ENCODE assay signal across 1 cellular context in genomic region chr3:120093923-120094775, GRCh38.
TF ChIP-seq lines count a peak whose summit lies in the region.

GSK3B (minus strand) TSS chr3:120094447; CDS start chr3:120093434, 1,013 bp downstream.

TF ChIP-seq in WTC11, 78 proteins besides CTCF, POLR2A, EP300 and RAD21 (continued from another document and continues in another):
- TF ChIP-seq, protein P1, sequence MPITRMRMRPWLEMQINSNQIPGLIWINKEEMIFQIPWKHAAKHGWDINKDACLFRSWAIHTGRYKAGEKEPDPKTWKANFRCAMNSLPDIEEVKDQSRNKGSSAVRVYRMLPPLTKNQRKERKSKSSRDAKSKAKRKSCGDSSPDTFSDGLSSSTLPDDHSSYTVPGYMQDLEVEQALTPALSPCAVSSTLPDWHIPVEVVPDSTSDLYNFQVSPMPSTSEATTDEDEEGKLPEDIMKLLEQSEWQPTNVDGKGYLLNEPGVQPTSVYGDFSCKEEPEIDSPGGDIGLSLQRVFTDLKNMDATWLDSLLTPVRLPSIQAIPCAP (CRISPR knock-in tag; IDR thresholded peaks at IDR 0.05), result 0 out of 2 replicates have a peak, but pooled peaks have one; percentile 22
- TF ChIP-seq NFATC4 (CRISPR knock-in tag; IDR thresholded peaks at IDR 0.05), result no peak
- TF ChIP-seq CREB1 (CRISPR knock-in tag; IDR thresholded peaks at IDR 0.05), result no peak
- TF ChIP-seq, protein P2, sequence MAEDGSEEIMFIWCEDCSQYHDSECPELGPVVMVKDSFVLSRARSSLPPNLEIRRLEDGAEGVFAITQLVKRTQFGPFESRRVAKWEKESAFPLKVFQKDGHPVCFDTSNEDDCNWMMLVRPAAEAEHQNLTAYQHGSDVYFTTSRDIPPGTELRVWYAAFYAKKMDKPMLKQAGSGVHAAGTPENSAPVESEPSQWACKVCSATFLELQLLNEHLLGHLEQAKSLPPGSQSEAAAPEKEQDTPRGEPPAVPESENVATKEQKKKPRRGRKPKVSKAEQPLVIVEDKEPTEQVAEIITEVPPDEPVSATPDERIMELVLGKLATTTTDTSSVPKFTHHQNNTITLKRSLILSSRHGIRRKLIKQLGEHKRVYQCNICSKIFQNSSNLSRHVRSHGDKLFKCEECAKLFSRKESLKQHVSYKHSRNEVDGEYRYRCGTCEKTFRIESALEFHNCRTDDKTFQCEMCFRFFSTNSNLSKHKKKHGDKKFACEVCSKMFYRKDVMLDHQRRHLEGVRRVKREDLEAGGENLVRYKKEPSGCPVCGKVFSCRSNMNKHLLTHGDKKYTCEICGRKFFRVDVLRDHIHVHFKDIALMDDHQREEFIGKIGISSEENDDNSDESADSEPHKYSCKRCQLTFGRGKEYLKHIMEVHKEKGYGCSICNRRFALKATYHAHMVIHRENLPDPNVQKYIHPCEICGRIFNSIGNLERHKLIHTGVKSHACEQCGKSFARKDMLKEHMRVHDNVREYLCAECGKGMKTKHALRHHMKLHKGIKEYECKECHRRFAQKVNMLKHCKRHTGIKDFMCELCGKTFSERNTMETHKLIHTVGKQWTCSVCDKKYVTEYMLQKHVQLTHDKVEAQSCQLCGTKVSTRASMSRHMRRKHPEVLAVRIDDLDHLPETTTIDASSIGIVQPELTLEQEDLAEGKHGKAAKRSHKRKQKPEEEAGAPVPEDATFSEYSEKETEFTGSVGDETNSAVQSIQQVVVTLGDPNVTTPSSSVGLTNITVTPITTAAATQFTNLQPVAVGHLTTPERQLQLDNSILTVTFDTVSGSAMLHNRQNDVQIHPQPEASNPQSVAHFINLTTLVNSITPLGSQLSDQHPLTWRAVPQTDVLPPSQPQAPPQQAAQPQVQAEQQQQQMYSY (CRISPR knock-in tag; IDR thresholded peaks at IDR 0.05), result no peak
- TF ChIP-seq SOX15 (CRISPR knock-in tag; IDR thresholded peaks at IDR 0.05), result no peak
- TF ChIP-seq ZNF423 (CRISPR knock-in tag; IDR thresholded peaks at IDR 0.05), result no peak
- TF ChIP-seq SMAD4 (CRISPR knock-in tag; IDR thresholded peaks at IDR 0.05), result no peak
- no peak for TF ChIP-seq RELA (CRISPR knock-in tag; IDR thresholded peaks at IDR 0.05; ENCODE audit: borderline replicate concordance)
- no peak for TF ChIP-seq ZNF121 (CRISPR knock-in tag; IDR thresholded peaks at IDR 0.05)
- TF ChIP-seq ETV6 (CRISPR knock-in tag; IDR thresholded peaks at IDR 0.05), result no peak
- no peak for TF ChIP-seq ERG (CRISPR knock-in tag; IDR thresholded peaks at IDR 0.05)
- TF ChIP-seq, protein P3, sequence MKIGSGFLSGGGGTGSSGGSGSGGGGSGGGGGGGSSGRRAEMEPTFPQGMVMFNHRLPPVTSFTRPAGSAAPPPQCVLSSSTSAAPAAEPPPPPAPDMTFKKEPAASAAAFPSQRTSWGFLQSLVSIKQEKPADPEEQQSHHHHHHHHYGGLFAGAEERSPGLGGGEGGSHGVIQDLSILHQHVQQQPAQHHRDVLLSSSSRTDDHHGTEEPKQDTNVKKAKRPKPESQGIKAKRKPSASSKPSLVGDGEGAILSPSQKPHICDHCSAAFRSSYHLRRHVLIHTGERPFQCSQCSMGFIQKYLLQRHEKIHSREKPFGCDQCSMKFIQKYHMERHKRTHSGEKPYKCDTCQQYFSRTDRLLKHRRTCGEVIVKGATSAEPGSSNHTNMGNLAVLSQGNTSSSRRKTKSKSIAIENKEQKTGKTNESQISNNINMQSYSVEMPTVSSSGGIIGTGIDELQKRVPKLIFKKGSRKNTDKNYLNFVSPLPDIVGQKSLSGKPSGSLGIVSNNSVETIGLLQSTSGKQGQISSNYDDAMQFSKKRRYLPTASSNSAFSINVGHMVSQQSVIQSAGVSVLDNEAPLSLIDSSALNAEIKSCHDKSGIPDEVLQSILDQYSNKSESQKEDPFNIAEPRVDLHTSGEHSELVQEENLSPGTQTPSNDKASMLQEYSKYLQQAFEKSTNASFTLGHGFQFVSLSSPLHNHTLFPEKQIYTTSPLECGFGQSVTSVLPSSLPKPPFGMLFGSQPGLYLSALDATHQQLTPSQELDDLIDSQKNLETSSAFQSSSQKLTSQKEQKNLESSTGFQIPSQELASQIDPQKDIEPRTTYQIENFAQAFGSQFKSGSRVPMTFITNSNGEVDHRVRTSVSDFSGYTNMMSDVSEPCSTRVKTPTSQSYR (CRISPR knock-in tag; IDR thresholded peaks at IDR 0.05), result 0 out of 2 replicates have a peak, but pooled peaks have one; percentile 31
- TF ChIP-seq ZSCAN18 (CRISPR knock-in tag; IDR thresholded peaks at IDR 0.05), result no peak
- TF ChIP-seq ZNF317 (CRISPR knock-in tag; IDR thresholded peaks at IDR 0.05; ENCODE audit: borderline replicate concordance, low read depth), result no peak
- no peak for TF ChIP-seq TCF7 (CRISPR knock-in tag; IDR thresholded peaks at IDR 0.05; ENCODE audit: low read depth)
- no peak for TF ChIP-seq MXD4 (CRISPR knock-in tag; IDR thresholded peaks at IDR 0.05; ENCODE audit: borderline replicate concordance)
- TF ChIP-seq USF1 (CRISPR knock-in tag; IDR thresholded peaks at IDR 0.05), result no peak
- 0 out of 2 replicates have a peak, but pooled peaks have one; percentile 11 for TF ChIP-seq CREM (CRISPR knock-in tag; IDR thresholded peaks at IDR 0.05)
- no peak for TF ChIP-seq NR3C1 (CRISPR knock-in tag; conservative IDR thresholded peaks at IDR 0.05; ENCODE audit: low read depth)
- no peak for TF ChIP-seq USF2 (CRISPR knock-in tag; IDR thresholded peaks at IDR 0.05)
- TF ChIP-seq ELF4 (CRISPR knock-in tag; IDR thresholded peaks at IDR 0.05; ENCODE audit: low read depth), result no peak
- TF ChIP-seq, protein P4, sequence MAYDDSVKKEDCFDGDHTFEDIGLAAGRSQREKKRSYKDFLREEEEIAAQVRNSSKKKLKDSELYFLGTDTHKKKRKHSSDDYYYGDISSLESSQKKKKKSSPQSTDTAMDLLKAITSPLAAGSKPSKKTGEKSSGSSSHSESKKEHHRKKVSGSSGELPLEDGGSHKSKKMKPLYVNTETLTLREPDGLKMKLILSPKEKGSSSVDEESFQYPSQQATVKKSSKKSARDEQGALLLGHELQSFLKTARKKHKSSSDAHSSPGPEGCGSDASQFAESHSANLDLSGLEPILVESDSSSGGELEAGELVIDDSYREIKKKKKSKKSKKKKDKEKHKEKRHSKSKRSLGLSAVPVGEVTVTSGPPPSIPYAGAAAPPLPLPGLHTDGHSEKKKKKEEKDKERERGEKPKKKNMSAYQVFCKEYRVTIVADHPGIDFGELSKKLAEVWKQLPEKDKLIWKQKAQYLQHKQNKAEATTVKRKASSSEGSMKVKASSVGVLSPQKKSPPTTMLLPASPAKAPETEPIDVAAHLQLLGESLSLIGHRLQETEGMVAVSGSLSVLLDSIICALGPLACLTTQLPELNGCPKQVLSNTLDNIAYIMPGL (CRISPR knock-in tag; IDR thresholded peaks at IDR 0.05), result peak; percentile 49; the same call in 1 of the 2 replicates
- TF ChIP-seq, protein P5, sequence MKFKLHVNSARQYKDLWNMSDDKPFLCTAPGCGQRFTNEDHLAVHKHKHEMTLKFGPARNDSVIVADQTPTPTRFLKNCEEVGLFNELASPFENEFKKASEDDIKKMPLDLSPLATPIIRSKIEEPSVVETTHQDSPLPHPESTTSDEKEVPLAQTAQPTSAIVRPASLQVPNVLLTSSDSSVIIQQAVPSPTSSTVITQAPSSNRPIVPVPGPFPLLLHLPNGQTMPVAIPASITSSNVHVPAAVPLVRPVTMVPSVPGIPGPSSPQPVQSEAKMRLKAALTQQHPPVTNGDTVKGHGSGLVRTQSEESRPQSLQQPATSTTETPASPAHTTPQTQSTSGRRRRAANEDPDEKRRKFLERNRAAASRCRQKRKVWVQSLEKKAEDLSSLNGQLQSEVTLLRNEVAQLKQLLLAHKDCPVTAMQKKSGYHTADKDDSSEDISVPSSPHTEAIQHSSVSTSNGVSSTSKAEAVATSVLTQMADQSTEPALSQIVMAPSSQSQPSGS (CRISPR knock-in tag; IDR thresholded peaks at IDR 0.05; ENCODE audit: borderline replicate concordance, low read depth), result no peak
- TF ChIP-seq GABPB1 (CRISPR knock-in tag; IDR thresholded peaks at IDR 0.05), result peak; percentile 36; the same call in 1 of the 2 replicates
- no peak for TF ChIP-seq ZNF512 (CRISPR knock-in tag; IDR thresholded peaks at IDR 0.05; ENCODE audit: borderline replicate concordance)
- TF ChIP-seq FOXP1 (CRISPR knock-in tag; IDR thresholded peaks at IDR 0.05; ENCODE audit: borderline replicate concordance), result peak; percentile 55
- TF ChIP-seq, protein P6, sequence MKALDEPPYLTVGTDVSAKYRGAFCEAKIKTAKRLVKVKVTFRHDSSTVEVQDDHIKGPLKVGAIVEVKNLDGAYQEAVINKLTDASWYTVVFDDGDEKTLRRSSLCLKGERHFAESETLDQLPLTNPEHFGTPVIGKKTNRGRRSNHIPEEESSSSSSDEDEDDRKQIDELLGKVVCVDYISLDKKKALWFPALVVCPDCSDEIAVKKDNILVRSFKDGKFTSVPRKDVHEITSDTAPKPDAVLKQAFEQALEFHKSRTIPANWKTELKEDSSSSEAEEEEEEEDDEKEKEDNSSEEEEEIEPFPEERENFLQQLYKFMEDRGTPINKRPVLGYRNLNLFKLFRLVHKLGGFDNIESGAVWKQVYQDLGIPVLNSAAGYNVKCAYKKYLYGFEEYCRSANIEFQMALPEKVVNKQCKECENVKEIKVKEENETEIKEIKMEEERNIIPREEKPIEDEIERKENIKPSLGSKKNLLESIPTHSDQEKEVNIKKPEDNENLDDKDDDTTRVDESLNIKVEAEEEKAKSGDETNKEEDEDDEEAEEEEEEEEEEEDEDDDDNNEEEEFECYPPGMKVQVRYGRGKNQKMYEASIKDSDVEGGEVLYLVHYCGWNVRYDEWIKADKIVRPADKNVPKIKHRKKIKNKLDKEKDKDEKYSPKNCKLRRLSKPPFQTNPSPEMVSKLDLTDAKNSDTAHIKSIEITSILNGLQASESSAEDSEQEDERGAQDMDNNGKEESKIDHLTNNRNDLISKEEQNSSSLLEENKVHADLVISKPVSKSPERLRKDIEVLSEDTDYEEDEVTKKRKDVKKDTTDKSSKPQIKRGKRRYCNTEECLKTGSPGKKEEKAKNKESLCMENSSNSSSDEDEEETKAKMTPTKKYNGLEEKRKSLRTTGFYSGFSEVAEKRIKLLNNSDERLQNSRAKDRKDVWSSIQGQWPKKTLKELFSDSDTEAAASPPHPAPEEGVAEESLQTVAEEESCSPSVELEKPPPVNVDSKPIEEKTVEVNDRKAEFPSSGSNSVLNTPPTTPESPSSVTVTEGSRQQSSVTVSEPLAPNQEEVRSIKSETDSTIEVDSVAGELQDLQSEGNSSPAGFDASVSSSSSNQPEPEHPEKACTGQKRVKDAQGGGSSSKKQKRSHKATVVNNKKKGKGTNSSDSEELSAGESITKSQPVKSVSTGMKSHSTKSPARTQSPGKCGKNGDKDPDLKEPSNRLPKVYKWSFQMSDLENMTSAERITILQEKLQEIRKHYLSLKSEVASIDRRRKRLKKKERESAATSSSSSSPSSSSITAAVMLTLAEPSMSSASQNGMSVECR (CRISPR knock-in tag; IDR thresholded peaks at IDR 0.05; ENCODE audit: borderline replicate concordance), result no peak
- TF ChIP-seq, protein P7, sequence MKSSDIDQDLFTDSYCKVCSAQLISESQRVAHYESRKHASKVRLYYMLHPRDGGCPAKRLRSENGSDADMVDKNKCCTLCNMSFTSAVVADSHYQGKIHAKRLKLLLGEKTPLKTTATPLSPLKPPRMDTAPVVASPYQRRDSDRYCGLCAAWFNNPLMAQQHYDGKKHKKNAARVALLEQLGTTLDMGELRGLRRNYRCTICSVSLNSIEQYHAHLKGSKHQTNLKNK (CRISPR knock-in tag; IDR thresholded peaks at IDR 0.05), result no peak
- TF ChIP-seq GTF2I (CRISPR knock-in tag; conservative IDR thresholded peaks at IDR 0.05), result no peak
- TF ChIP-seq PREB (CRISPR knock-in tag; IDR thresholded peaks at IDR 0.05; ENCODE audit: borderline replicate concordance), result no peak
- TF ChIP-seq SMAD3 (CRISPR knock-in tag; IDR thresholded peaks at IDR 0.05; ENCODE audit: borderline replicate concordance), result no peak
